ENCODE assay signal across 1 cellular context in genomic region chr12:89575405-89575804, GRCh38.
TF ChIP-seq lines count a peak whose summit lies in the region.

No MANE protein-coding gene starts in this region.

TF ChIP-seq in IMR-90, 13 proteins besides CTCF, POLR2A, EP300 and RAD21 (continued from another document):
- TF ChIP-seq BHLHE40 (IDR thresholded peaks at IDR 0.05; ENCODE audit: low read depth, low read length) (no peak), RCOR1 (IDR thresholded peaks at IDR 0.05; ENCODE audit: insufficient replicate concordance, low read length) (no peak), CEBPB (IDR thresholded peaks at IDR 0.05; ENCODE audit: low read depth, low read length) (no peak), SMC3 (IDR thresholded peaks at IDR 0.05; ENCODE audit: low read depth, low read length) (no peak), CHD1 (IDR thresholded peaks at IDR 0.05; ENCODE audit: low read depth, low read length) (no peak), FOS (IDR thresholded peaks at IDR 0.05; ENCODE audit: low read depth, low read length) (no peak), MAFK (IDR thresholded peaks at IDR 0.05; ENCODE audit: low read depth, low read length) (no peak), NFE2L2 (IDR thresholded peaks at IDR 0.05; ENCODE audit: low read depth, low read length) (no peak)
